In the genomic region with DNA sequence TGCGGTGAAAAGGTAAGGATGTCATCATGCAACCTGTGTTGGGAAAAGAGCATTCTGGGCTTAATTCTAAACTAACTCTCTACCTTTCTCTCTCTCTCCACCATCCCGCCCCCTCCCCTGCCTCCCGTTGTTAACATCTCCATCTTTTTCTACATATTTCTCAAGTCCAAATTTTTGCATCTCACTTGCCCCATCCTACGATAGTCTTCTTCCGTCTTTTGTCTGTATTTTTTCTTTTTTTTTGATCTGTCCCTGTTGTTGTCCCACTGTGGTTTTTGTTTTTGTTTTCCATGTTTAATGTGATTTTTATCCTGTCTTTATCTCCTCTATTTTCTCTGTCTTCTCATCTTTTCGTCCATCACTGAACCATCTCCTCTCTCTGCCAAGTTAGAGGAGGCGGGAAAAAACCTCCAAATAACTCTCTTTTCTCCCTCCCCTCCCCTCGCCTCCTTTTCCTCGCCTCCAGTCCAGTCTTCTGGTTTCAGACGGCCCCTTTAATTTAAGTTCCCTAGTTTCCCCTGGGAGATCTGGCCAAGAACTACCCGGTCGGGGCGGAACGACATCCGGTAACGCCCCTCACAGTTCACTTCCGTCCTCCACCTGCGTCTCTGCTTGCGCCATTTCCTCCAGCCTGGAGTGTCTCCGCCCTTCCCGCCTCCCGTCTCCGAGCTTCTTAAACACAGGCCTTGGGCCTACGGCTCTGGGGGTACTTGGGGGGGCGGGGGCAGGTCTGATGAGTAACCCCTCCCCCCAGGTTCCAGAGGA, we compare ENCODE assay signal across 8 cellular contexts. TPM values are rescaled to one million over a fixed set of nuclear protein-coding genes. Genes with fewer than 3 reads are reported as not detected.
DNase-seq lines count a peak whose midpoint lies in the region; ATAC-seq and TF ChIP-seq lines count a peak whose summit lies in the region.

TSS of gene NFKBIL1 (plus strand) at position 647 of the 765 bp plus-strand sequence. CDS start at position 734, 87 bp downstream.

- peak; percentile 91 for DNase-seq in Caki2 (ENCODE audit: low read depth)
- peak; percentile 98 for DNase-seq in RKO (ENCODE audit: low spot score)
- DNase-seq in activated T-cell treated with anti-CD3 and anti-CD28 coated beads, Interleukin-2, amount 50 U/mL, for 72 hours: peak; percentile 93 to 95
- DNase-seq in esophagus muscularis mucosa (ENCODE audit: extremely low spot score): peak; percentile 99
- peak; percentile 78 for DNase-seq in stimulated activated CD8-positive, alpha-beta memory T cell treated with anti-CD3 and anti-CD28 coated beads, Interleukin-7, amount 100 ng/mL, for 24 hours (ENCODE audit: low read depth)

- peaks cover 3 to 12% of the 10 kb centered on the region in 2 donors for H3K36me3 Mint-ChIP-seq in activated T-cell treated with anti-CD3 and anti-CD28 coated beads, Interleukin-2, amount 50 U/mL, for 72 hours (ENCODE audit: insufficient read depth in 2 of 2)

- H3K9me3 ChIP-seq in KOPT-K1 (ENCODE audit: insufficient read depth, low read length, poor library complexity, severe bottlenecking) (no peaks in the 10 kb centered on the region), esophagus muscularis mucosa (no peaks in the 10 kb centered on the region), muscle layer of duodenum (ENCODE audit: control insufficient read depth in 1 of 2, low read length in 2 of 2) (no peaks in the 10 kb centered on the region)

- no peak for TF ChIP-seq EP300 in esophagus muscularis mucosa (IDR thresholded peaks at IDR 0.05)

- ATAC-seq in GM21576 (IDR thresholded peaks at IDR 0.05; ENCODE audit: unreplicated experiment): peak; percentile 60
- peak; percentile 86 to 87 for ATAC-seq in activated T-cell treated with anti-CD3 and anti-CD28 coated beads, Interleukin-2, amount 50 U/mL, for 72 hours (replicated peaks in 1 of 2)

- no peak for TF ChIP-seq POLR2A in esophagus muscularis mucosa (IDR thresholded peaks at IDR 0.05; ENCODE audit: low read depth)

- H3K27me3 ChIP-seq in esophagus muscularis mucosa: no peaks in the 10 kb centered on the region
- H3K27me3 ChIP-seq in muscle layer of duodenum (ENCODE audit: low read depth, low read length): no peaks in the 10 kb centered on the region

- H3K4me1 Mint-ChIP-seq in activated T-cell treated with anti-CD3 and anti-CD28 coated beads, Interleukin-2, amount 50 U/mL, for 72 hours (ENCODE audit: low read depth): peaks cover 64% of the 10 kb centered on the region

- in situ Hi-C loops in Caki2 (cut with HindIII; ENCODE audit: low pct_unique_long_range_greater_than_20kb, low sequenced_read_pairs): no loop called here

- H3K27ac ChIP-seq in KOPT-K1 (ENCODE audit: low read depth, low read length, poor library complexity, severe bottlenecking): peak within 1 kb of the TSS; percentile 68
- H3K27ac ChIP-seq in esophagus muscularis mucosa (replicated peaks in 1 of 4): peak within 1 kb of the TSS; percentile 82 to 86 (median 84)
- H3K27ac ChIP-seq in muscle layer of duodenum (ENCODE audit: low read length): peak within 1 kb of the TSS; percentile 72

- no peaks in the 10 kb centered on the region for H3K9me3 Mint-ChIP-seq in activated T-cell treated with anti-CD3 and anti-CD28 coated beads, Interleukin-2, amount 50 U/mL, for 72 hours

- H3K36me3 ChIP-seq in KOPT-K1 (ENCODE audit: insufficient read depth, low read length): peaks cover 26% of the 10 kb centered on the region
- H3K36me3 ChIP-seq in esophagus muscularis mucosa: peaks cover 9 to 32% (median 26%) of the 10 kb centered on the region in 4 donors
- H3K36me3 ChIP-seq in muscle layer of duodenum (ENCODE audit: control insufficient read depth in 1 of 2, insufficient read depth in 2 of 2, low read length in 2 of 2): peaks cover 7 to 13% of the 10 kb centered on the region in 2 donors

- H3K27me3 Mint-ChIP-seq in activated T-cell treated with anti-CD3 and anti-CD28 coated beads, Interleukin-2, amount 50 U/mL, for 72 hours (ENCODE audit: low read depth): no peaks in the 10 kb centered on the region

- peak within 1 kb of the TSS; percentile 92 to 98 for H3K4me3 Mint-ChIP-seq in activated T-cell treated with anti-CD3 and anti-CD28 coated beads, Interleukin-2, amount 50 U/mL, for 72 hours

- intact Hi-C loops in esophagus muscularis mucosa (cut with DNase I): loop anchor here (1.0 to 5.0 kb wide), 2 partner anchors 35 to 51 kb away; partner anchors contain the start of gene LTB

- no peak for TF ChIP-seq CTCF in esophagus muscularis mucosa (IDR thresholded peaks at IDR 0.05)

- H3K4me3 ChIP-seq in esophagus muscularis mucosa: peak within 1 kb of the TSS; percentile 49 to 60 (median 54)
- peak within 1 kb of the TSS; percentile 61 to 74 for H3K4me3 ChIP-seq in muscle layer of duodenum (ENCODE audit: low read depth in 1 of 2, low read length in 2 of 2)

- H3K4me1 ChIP-seq in esophagus muscularis mucosa (peaks cover 20 to 54% (median 50%) of the 10 kb centered on the region in 4 donors), muscle layer of duodenum (ENCODE audit: control insufficient read depth in 1 of 2, insufficient read depth in 2 of 2, low read length in 2 of 2) (peaks cover 4 to 22% of the 10 kb centered on the region in 2 donors)

- WGBS in esophagus muscularis mucosa: 1% methylated on average over 25 of the region's 25 CpGs

- peak within 1 kb of the TSS; percentile 88 for H3K27ac Mint-ChIP-seq in activated T-cell treated with anti-CD3 and anti-CD28 coated beads, Interleukin-2, amount 50 U/mL, for 72 hours

RNA-seq across cellular contexts. Expression of gene NFKBIL1, which starts in this region (rescaled TPM):
- 52.6 and 56.1 TPM in 2 replicates for total RNA-seq in Caki2 (2014; rRNA removed; shearing (Covaris generic); ENCODE audit: low replicate concordance)
- 10 to 100 TPM; 28.0 to 36.6 TPM for total RNA-seq in activated T-cell treated with anti-CD3 and anti-CD28 coated beads, Interleukin-2, amount 50 U/mL, for 72 hours
- total RNA-seq in esophagus muscularis mucosa: 10 to 100 TPM; 24.4 to 42.6 (median 29.6) TPM

Comparison
In these comparisons a context has a peak if more than half of its experiments do, and no peak if none do; other contexts are left out.
1. Peak in every context shown above with its lines: DNase-seq, ATAC-seq, H3K4me3 ChIP-seq and H3K27ac ChIP-seq.